Comparison of ENCODE assay signal across 1 cellular context in the genomic region with DNA sequence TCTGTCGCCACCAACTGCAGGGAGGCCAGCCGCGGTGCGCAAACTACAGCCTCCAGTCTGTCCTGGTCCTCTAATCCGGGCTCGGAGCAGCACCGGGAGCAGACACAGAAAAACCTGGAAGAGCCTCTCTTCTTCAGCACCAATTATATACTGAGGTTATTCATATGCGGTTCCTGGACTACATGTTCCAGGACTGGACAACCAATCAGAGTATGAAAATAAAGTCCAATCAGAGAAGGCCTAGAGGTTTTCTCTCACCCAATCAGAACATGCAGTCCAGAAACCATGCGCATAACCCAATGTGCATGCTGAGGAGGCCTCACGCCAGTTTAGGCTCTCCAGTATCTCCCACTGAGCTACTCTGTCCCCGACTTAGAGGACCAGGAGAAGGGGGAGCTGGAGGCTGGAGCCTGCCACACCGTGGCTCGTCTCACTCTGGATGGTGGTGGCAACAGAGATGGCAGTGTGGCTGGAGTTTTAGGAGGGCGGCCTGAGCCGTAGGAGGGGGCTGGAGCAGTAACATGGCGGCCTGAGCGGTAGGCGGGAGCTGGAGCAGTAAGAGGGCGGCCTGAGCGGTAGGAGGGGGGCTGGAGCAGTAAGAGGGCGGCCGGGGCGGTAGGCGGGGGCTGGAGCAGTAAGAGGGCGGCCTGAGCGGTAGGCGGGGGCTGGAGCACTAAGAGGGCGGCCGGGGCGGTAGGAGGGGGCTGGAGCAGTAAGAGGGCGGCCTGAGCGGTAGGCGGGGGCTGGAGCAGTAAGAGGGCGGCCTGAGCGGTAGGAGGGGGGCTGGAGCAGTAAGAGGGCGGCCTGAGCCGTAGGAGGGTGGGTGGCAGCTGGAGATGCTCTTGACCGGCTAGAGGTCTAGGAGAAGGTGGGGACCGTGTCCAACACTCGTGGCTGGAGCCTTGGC.
TF ChIP-seq lines count a peak whose summit lies in the region.

No MANE protein-coding gene starts in this region.

TF ChIP-seq in H1, 55 proteins besides CTCF, POLR2A, EP300 and RAD21:
- TF ChIP-seq BACH1 (IDR thresholded peaks at IDR 0.05; ENCODE audit: low read length): no peak
- peak; percentile 1 to 72; a peak in 1 of 4 replicates for TF ChIP-seq SIN3A (conservative IDR thresholded peaks at IDR 0.05 in 1 of 2, IDR thresholded peaks at IDR 0.05 in 1 of 2; ENCODE audit: low read depth in 1 of 2, low read length in 2 of 2)
- TF ChIP-seq, protein P1, sequence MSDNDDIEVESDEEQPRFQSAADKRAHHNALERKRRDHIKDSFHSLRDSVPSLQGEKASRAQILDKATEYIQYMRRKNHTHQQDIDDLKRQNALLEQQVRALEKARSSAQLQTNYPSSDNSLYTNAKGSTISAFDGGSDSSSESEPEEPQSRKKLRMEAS (IDR thresholded peaks at IDR 0.05): peak; percentile 20
- TF ChIP-seq KDM5A (IDR thresholded peaks at IDR 0.05; ENCODE audit: low read length): no peak
- TF ChIP-seq GTF2F1 (IDR thresholded peaks at IDR 0.05; ENCODE audit: borderline replicate concordance, low read depth, low read length): no peak
- TF ChIP-seq KDM4A (IDR thresholded peaks at IDR 0.05; ENCODE audit: low read depth, low read length, severe bottlenecking): peak; percentile 72
- no peak for TF ChIP-seq CHD1 (IDR thresholded peaks at IDR 0.05; ENCODE audit: low read depth, low read length)
- TF ChIP-seq, protein P2, sequence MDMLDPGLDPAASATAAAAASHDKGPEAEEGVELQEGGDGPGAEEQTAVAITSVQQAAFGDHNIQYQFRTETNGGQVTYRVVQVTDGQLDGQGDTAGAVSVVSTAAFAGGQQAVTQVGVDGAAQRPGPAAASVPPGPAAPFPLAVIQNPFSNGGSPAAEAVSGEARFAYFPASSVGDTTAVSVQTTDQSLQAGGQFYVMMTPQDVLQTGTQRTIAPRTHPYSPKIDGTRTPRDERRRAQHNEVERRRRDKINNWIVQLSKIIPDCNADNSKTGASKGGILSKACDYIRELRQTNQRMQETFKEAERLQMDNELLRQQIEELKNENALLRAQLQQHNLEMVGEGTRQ (IDR thresholded peaks at IDR 0.05; ENCODE audit: low read length): no peak
- TF ChIP-seq, protein P3, sequence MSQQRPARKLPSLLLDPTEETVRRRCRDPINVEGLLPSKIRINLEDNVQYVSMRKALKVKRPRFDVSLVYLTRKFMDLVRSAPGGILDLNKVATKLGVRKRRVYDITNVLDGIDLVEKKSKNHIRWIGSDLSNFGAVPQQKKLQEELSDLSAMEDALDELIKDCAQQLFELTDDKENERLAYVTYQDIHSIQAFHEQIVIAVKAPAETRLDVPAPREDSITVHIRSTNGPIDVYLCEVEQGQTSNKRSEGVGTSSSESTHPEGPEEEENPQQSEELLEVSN (IDR thresholded peaks at IDR 0.05): 0 out of 2 replicates have a peak, but pooled peaks have one; percentile 19
- peak; percentile 73 for TF ChIP-seq TBP (IDR thresholded peaks at IDR 0.05; ENCODE audit: low read depth, low read length)
- peak; percentile 57; the same call in 1 of the 2 replicates for TF ChIP-seq EGR1 (IDR thresholded peaks at IDR 0.05; ENCODE audit: borderline replicate concordance, low read depth, low read length)
- TF ChIP-seq MAFK (IDR thresholded peaks at IDR 0.05; ENCODE audit: low read depth, low read length): no peak
- TF ChIP-seq TAF1 (IDR thresholded peaks at IDR 0.05; ENCODE audit: low read depth, low read length): peak; percentile 88
- TF ChIP-seq, protein P4, sequence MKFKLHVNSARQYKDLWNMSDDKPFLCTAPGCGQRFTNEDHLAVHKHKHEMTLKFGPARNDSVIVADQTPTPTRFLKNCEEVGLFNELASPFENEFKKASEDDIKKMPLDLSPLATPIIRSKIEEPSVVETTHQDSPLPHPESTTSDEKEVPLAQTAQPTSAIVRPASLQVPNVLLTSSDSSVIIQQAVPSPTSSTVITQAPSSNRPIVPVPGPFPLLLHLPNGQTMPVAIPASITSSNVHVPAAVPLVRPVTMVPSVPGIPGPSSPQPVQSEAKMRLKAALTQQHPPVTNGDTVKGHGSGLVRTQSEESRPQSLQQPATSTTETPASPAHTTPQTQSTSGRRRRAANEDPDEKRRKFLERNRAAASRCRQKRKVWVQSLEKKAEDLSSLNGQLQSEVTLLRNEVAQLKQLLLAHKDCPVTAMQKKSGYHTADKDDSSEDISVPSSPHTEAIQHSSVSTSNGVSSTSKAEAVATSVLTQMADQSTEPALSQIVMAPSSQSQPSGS (IDR thresholded peaks at IDR 0.05; ENCODE audit: low read length): no peak
- TF ChIP-seq CBX8 (IDR thresholded peaks at IDR 0.05; ENCODE audit: borderline replicate concordance, low read depth, low read length): no peak
- no peak for TF ChIP-seq CTBP2 (IDR thresholded peaks at IDR 0.05; ENCODE audit: borderline replicate concordance, insufficient read depth, insufficient read length, low read length)
- peak; percentile 95 for TF ChIP-seq PHF8 (conservative IDR thresholded peaks at IDR 0.05; ENCODE audit: low read depth, low read length)
- no peak for TF ChIP-seq GABPA (IDR thresholded peaks at IDR 0.05; ENCODE audit: borderline replicate concordance, insufficient read depth, low read length)
- TF ChIP-seq SP4 (IDR thresholded peaks at IDR 0.05; ENCODE audit: low read length): no peak
- TF ChIP-seq SAP30 (IDR thresholded peaks at IDR 0.05; ENCODE audit: insufficient read depth, insufficient replicate concordance, low read length): peak; percentile 56
- peak; percentile 22 for TF ChIP-seq NANOG (IDR thresholded peaks at IDR 0.05; ENCODE audit: insufficient read depth, low read depth, low read length, poor library complexity, severe bottlenecking)
- TF ChIP-seq POLR2AphosphoS5 (IDR thresholded peaks at IDR 0.05; ENCODE audit: low read depth, low read length): peak; percentile 93
- TF ChIP-seq TEAD4 (IDR thresholded peaks at IDR 0.05; ENCODE audit: low read depth, low read length): no peak
- TF ChIP-seq NRF1 (IDR thresholded peaks at IDR 0.05; ENCODE audit: low read depth, low read length): no peak
- no peak for TF ChIP-seq TAF7 (optimal IDR thresholded peaks at IDR 0.05; ENCODE audit: borderline replicate concordance, low read depth, low read length)
- no peak for TF ChIP-seq SRF (IDR thresholded peaks at IDR 0.05; ENCODE audit: low read depth, low read length)
- TF ChIP-seq, protein P5, sequence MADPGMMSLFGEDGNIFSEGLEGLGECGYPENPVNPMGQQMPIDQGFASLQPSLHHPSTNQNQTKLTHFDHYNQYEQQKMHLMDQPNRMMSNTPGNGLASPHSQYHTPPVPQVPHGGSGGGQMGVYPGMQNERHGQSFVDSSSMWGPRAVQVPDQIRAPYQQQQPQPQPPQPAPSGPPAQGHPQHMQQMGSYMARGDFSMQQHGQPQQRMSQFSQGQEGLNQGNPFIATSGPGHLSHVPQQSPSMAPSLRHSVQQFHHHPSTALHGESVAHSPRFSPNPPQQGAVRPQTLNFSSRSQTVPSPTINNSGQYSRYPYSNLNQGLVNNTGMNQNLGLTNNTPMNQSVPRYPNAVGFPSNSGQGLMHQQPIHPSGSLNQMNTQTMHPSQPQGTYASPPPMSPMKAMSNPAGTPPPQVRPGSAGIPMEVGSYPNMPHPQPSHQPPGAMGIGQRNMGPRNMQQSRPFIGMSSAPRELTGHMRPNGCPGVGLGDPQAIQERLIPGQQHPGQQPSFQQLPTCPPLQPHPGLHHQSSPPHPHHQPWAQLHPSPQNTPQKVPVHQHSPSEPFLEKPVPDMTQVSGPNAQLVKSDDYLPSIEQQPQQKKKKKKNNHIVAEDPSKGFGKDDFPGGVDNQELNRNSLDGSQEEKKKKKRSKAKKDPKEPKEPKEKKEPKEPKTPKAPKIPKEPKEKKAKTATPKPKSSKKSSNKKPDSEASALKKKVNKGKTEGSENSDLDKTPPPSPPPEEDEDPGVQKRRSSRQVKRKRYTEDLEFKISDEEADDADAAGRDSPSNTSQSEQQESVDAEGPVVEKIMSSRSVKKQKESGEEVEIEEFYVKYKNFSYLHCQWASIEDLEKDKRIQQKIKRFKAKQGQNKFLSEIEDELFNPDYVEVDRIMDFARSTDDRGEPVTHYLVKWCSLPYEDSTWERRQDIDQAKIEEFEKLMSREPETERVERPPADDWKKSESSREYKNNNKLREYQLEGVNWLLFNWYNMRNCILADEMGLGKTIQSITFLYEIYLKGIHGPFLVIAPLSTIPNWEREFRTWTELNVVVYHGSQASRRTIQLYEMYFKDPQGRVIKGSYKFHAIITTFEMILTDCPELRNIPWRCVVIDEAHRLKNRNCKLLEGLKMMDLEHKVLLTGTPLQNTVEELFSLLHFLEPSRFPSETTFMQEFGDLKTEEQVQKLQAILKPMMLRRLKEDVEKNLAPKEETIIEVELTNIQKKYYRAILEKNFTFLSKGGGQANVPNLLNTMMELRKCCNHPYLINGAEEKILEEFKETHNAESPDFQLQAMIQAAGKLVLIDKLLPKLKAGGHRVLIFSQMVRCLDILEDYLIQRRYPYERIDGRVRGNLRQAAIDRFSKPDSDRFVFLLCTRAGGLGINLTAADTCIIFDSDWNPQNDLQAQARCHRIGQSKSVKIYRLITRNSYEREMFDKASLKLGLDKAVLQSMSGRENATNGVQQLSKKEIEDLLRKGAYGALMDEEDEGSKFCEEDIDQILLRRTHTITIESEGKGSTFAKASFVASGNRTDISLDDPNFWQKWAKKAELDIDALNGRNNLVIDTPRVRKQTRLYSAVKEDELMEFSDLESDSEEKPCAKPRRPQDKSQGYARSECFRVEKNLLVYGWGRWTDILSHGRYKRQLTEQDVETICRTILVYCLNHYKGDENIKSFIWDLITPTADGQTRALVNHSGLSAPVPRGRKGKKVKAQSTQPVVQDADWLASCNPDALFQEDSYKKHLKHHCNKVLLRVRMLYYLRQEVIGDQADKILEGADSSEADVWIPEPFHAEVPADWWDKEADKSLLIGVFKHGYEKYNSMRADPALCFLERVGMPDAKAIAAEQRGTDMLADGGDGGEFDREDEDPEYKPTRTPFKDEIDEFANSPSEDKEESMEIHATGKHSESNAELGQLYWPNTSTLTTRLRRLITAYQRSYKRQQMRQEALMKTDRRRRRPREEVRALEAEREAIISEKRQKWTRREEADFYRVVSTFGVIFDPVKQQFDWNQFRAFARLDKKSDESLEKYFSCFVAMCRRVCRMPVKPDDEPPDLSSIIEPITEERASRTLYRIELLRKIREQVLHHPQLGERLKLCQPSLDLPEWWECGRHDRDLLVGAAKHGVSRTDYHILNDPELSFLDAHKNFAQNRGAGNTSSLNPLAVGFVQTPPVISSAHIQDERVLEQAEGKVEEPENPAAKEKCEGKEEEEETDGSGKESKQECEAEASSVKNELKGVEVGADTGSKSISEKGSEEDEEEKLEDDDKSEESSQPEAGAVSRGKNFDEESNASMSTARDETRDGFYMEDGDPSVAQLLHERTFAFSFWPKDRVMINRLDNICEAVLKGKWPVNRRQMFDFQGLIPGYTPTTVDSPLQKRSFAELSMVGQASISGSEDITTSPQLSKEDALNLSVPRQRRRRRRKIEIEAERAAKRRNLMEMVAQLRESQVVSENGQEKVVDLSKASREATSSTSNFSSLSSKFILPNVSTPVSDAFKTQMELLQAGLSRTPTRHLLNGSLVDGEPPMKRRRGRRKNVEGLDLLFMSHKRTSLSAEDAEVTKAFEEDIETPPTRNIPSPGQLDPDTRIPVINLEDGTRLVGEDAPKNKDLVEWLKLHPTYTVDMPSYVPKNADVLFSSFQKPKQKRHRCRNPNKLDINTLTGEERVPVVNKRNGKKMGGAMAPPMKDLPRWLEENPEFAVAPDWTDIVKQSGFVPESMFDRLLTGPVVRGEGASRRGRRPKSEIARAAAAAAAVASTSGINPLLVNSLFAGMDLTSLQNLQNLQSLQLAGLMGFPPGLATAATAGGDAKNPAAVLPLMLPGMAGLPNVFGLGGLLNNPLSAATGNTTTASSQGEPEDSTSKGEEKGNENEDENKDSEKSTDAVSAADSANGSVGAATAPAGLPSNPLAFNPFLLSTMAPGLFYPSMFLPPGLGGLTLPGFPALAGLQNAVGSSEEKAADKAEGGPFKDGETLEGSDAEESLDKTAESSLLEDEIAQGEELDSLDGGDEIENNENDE (IDR thresholded peaks at IDR 0.05; ENCODE audit: insufficient replicate concordance, low read length): no peak
- no peak for TF ChIP-seq SP2 (IDR thresholded peaks at IDR 0.05; ENCODE audit: low read length)
- TF ChIP-seq JUND (IDR thresholded peaks at IDR 0.05; ENCODE audit: low read length): no peak
- peak; percentile 50 for TF ChIP-seq ASH2L (IDR thresholded peaks at IDR 0.05; ENCODE audit: low read length)
- TF ChIP-seq FOSL1 (IDR thresholded peaks at IDR 0.05; ENCODE audit: insufficient read depth, low read depth, low read length): no peak
- TF ChIP-seq SP1 (IDR thresholded peaks at IDR 0.05; ENCODE audit: low read depth, low read length): no peak
- TF ChIP-seq HDAC2 (IDR thresholded peaks at IDR 0.05; ENCODE audit: borderline replicate concordance in 1 of 2, low read depth in 2 of 2, low read length in 2 of 2): no peak
- TF ChIP-seq TCF12 (IDR thresholded peaks at IDR 0.05; ENCODE audit: low read depth, low read length): no peak
- TF ChIP-seq EZH2 (IDR thresholded peaks at IDR 0.05; ENCODE audit: low read depth, low read length, severe bottlenecking): no peak
- no peak for TF ChIP-seq CBX5 (IDR thresholded peaks at IDR 0.05; ENCODE audit: low read depth, low read length)
- no peak for TF ChIP-seq POU5F1 (IDR thresholded peaks at IDR 0.05; ENCODE audit: low read depth, low read length)
- TF ChIP-seq BCL11A (IDR thresholded peaks at IDR 0.05; ENCODE audit: low read depth in 2 of 2, low read length in 2 of 2): no peak
- no peak for TF ChIP-seq BRCA1 (IDR thresholded peaks at IDR 0.05; ENCODE audit: low read depth, low read length)
- no peak for TF ChIP-seq CHD2 (IDR thresholded peaks at IDR 0.05; ENCODE audit: low read length)
- TF ChIP-seq RXRA (IDR thresholded peaks at IDR 0.05; ENCODE audit: insufficient read depth, low read depth, low read length): no peak
- no peak for TF ChIP-seq RNF2 (IDR thresholded peaks at IDR 0.05; ENCODE audit: borderline replicate concordance, low read depth, low read length, missing control alignments, poor library complexity, severe bottlenecking)
- TF ChIP-seq YY1 (IDR thresholded peaks at IDR 0.05; ENCODE audit: low read depth, low read length): peak; percentile 78
- TF ChIP-seq, protein P6, sequence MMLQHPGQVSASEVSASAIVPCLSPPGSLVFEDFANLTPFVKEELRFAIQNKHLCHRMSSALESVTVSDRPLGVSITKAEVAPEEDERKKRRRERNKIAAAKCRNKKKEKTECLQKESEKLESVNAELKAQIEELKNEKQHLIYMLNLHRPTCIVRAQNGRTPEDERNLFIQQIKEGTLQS (IDR thresholded peaks at IDR 0.05; ENCODE audit: insufficient read depth, low read depth, low read length): no peak
- TF ChIP-seq SUZ12 (IDR thresholded peaks at IDR 0.05; ENCODE audit: low read length): no peak
